ENCODE assay signal across 9 cellular contexts in the genomic region with DNA sequence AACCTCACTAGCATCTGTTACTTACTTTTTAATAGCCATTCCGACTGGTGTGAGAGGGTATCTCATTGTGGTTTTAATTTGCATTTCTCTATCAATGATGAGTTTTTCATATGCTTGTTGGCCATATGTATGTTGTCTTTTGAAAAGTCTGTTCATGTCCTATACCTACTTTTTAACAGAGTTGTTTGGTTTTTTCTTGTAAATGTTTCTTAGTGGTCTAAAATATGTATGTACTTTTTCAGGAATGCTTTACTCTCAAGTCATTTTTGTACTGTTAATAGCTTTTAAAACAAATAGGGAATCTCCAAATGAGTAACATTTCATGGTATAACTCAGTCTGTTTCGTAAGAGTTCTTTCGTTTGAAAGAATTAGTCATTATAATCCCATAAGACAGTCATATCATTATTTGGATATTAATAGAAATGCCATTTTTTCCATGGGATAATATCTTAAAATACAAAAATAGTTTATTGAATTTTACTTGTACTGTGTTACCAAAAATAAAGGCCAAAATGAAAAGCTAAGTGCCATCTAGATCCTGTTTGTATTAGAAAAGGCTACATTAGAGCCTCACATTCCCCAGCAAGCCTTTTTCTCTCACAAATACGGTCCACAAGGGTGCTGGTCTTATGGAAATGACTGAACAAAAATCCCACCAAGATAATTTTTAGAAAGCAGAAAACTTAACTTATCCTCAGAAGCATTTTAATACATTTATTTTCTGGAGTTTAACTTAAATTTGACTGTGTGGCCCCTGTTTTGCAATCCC.
DNase-seq lines count a peak whose midpoint lies in the region; ATAC-seq and TF ChIP-seq lines count a peak whose summit lies in the region.
"Had no signal": no experiment of that assay in that cellular context is flagged by ENCODE, and none has a peak within 500 bp of the region (broad histone marks: within the 10 kb centered on the region; RNA-seq: fewer than 3 reads in every experiment).

No MANE protein-coding gene starts in this region.

- no peak overlapping the region for H3K14ac ChIP-seq in mesenchymal stem cell (ENCODE audit: low read length in 2 of 2)

- H2AFZ ChIP-seq in mesenchymal stem cell (ENCODE audit: low read depth, low read length) (no peak overlapping the region), MM.1S (ENCODE audit: low read length) (no peak overlapping the region)

- WGBS in mesenchymal stem cell: 100% methylated on average over 1 of the region's 4 CpGs

- H3K4me1 ChIP-seq in mesenchymal stem cell (ENCODE audit: control insufficient read depth, insufficient read depth, low read depth, low read length) (no peaks in the 10 kb centered on the region), MM.1S (ENCODE audit: low read length) (no peaks in the 10 kb centered on the region)

- H3K9me3 ChIP-seq in mesenchymal stem cell (ENCODE audit: control insufficient read depth, low read length): no peaks in the 10 kb centered on the region
- H3K9me3 ChIP-seq in MM.1S (replicated peaks; ENCODE audit: insufficient read depth, low read length): no peaks in the 10 kb centered on the region

- no peak overlapping the region for H3K4me2 ChIP-seq in mesenchymal stem cell (ENCODE audit: low read length, poor library complexity, severe bottlenecking)
- H3K4me2 ChIP-seq in MM.1S (ENCODE audit: low read depth, low read length): no peak overlapping the region

- H4K8ac ChIP-seq in mesenchymal stem cell (ENCODE audit: low read length): no peak overlapping the region

- H2BK120ac ChIP-seq in mesenchymal stem cell (ENCODE audit: low read depth, low read length): no peak overlapping the region

- DNase-seq in mesenchymal stem cell: peak; percentile 22
- no peak for DNase-seq in MM.1S
- DNase-seq in NCI-H774 (lab: John Stamatoyannopoulos, UW): no peak
- DNase-seq in putamen (ENCODE audit: low spot score): no peak
- DNase-seq in erythroblast (lab: John Stamatoyannopoulos, UW): no peak
- DNase-seq: glutamatergic neuron had no signal

- no peaks in the 10 kb centered on the region for H3K79me2 ChIP-seq in MM.1S (ENCODE audit: low read length)

- no peak overlapping the region for H3K23ac ChIP-seq in mesenchymal stem cell (ENCODE audit: low read length in 2 of 2)

- no peaks in the 10 kb centered on the region for H3K9me2 ChIP-seq in MM.1S (replicated peaks; ENCODE audit: insufficient read depth, low read length)

- H3K27ac ChIP-seq in mesenchymal stem cell (ENCODE audit: low read length, poor library complexity, severe bottlenecking): no peak overlapping the region
- H3K27ac ChIP-seq in MM.1S (ENCODE audit: low read length): no peak overlapping the region

- no peak overlapping the region for H2BK15ac ChIP-seq in mesenchymal stem cell (ENCODE audit: low read depth, poor library complexity, severe bottlenecking)

- no peaks in the 10 kb centered on the region for H3K36me3 ChIP-seq in mesenchymal stem cell (ENCODE audit: control insufficient read depth in 1 of 2, insufficient read depth in 2 of 2, low read depth in 1 of 2, low read length in 2 of 2)
- H3K36me3 ChIP-seq in MM.1S (replicated peaks; ENCODE audit: insufficient read depth, low read length): no peaks in the 10 kb centered on the region

- no peak overlapping the region for H2BK12ac ChIP-seq in mesenchymal stem cell (ENCODE audit: low read length in 2 of 2)

- H3K18ac ChIP-seq in mesenchymal stem cell (ENCODE audit: low read depth in 1 of 2, low read length in 2 of 2): no peak overlapping the region

- H3K27me3 ChIP-seq in mesenchymal stem cell (ENCODE audit: control insufficient read depth in 1 of 2, insufficient read depth in 1 of 2, low read length in 2 of 2) (no peaks in the 10 kb centered on the region), MM.1S (replicated peaks; ENCODE audit: insufficient read depth, low read length) (no peaks in the 10 kb centered on the region)

- ATAC-seq in GM18868 (IDR thresholded peaks at IDR 0.05; ENCODE audit: unreplicated experiment): peak; percentile 80
- peak; percentile 71 for ATAC-seq in HG02571 (IDR thresholded peaks at IDR 0.05; ENCODE audit: unreplicated experiment)
- peak; percentile 77 for ATAC-seq in HG03469 (IDR thresholded peaks at IDR 0.05; ENCODE audit: unreplicated experiment)

- no peaks in the 10 kb centered on the region for H3K79me1 ChIP-seq in mesenchymal stem cell (replicated peaks; ENCODE audit: low read length, poor library complexity, severe bottlenecking)

- H3K9ac ChIP-seq in mesenchymal stem cell (ENCODE audit: low read length) (peak overlapping the region; percentile 38), MM.1S (ENCODE audit: low read length) (no peak overlapping the region)

- H4K20me1 ChIP-seq in MM.1S (ENCODE audit: insufficient read depth, low read length): no peaks in the 10 kb centered on the region

- H2AK5ac ChIP-seq in mesenchymal stem cell (ENCODE audit: low read length, severe bottlenecking): no peak overlapping the region

- no peak for TF ChIP-seq CTCF in MM.1S (IDR thresholded peaks at IDR 0.05; ENCODE audit: low read length)

- H3K4ac ChIP-seq in mesenchymal stem cell (ENCODE audit: low read depth in 1 of 2, low read length in 2 of 2): no peak overlapping the region

- no peaks in the 10 kb centered on the region for H3F3A ChIP-seq in MM.1S (ENCODE audit: insufficient read depth, low read length)

- no peak overlapping the region for H2BK5ac ChIP-seq in mesenchymal stem cell (ENCODE audit: low read depth, low read length, poor library complexity, severe bottlenecking)

- no peak for TF ChIP-seq POLR2A in erythroblast (IDR thresholded peaks at IDR 0.05; ENCODE audit: low read length)

- no peak overlapping the region for H3K4me3 ChIP-seq in mesenchymal stem cell (ENCODE audit: insufficient read depth in 1 of 2, low read depth in 1 of 2, low read length in 2 of 2)
- H3K4me3 ChIP-seq in MM.1S (ENCODE audit: low read length): no peak overlapping the region

- no peak overlapping the region for H4K91ac ChIP-seq in mesenchymal stem cell (ENCODE audit: low read length)
